Comparison of ENCODE assay signal across 26 cellular contexts in the genomic region with DNA sequence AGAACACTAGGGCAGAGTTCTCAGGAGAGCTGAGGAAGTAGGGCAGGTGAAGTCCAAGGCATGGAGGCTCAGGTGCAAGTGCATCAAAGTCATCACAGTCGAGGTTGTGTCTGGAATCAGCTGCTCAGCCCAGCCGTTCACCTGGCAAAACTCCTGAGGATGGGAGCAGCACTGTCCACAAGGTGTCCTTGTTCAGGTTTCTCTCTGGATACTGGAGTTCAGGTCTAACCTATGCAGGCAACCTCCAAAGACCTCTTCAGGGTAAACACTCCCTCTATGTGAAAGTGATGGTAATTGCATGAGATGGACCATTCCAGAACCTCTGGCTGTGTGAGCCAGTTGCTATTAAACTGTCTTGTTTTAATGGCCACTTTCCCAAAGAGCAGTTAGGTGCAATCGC.
DNase-seq lines count a peak whose midpoint lies in the region; ATAC-seq, FAIRE-seq and TF ChIP-seq lines count a peak whose summit lies in the region.
"Had no signal": no experiment of that assay in that cellular context is flagged by ENCODE, and none has a peak within 500 bp of the region (broad histone marks: within the 10 kb centered on the region; RNA-seq: fewer than 3 reads in every experiment).

No MANE protein-coding gene starts in this region.

- H3K4me1 ChIP-seq in HCT116 (ENCODE audit: control insufficient read depth in 1 of 2, insufficient read depth in 2 of 2, low read length in 2 of 2) = peaks cover 0 to 3% of the 10 kb centered on the region in 2 experiments; a peak in 1 of 4 replicates
- H3K4me1 ChIP-seq: BLaER1 treated with 17β-estradiol and CSF1 and Interleukin-3, amounts not matched to agents 10 nM and 100 nM; sigmoid colon; upper lobe of left lung had no signal

- CTCF ChIA-PET in HCT116 (lab: Charles Lee) = no interaction called here

- FAIRE-seq in D721Med (lab: Jason Lieb, UNC) = no peak
- FAIRE-seq: colon had no signal

- BruUV-seq in HCT116 (replicated peaks; lab: Mats Ljungman, UMichigan) = no TSS peak

- peak; percentile 5 for TF ChIP-seq CTCF in D721Med (IDR thresholded peaks at IDR 0.05; ENCODE audit: insufficient read depth, missing control alignments)
- peak in 2 of 3 experiments; percentile 24 to 44; a peak in 1 of 6 replicates for TF ChIP-seq CTCF in HCT116 (IDR thresholded peaks at IDR 0.05 in 2 of 3, conservative IDR thresholded peaks at IDR 0.05 in 1 of 3; ENCODE audit: borderline replicate concordance in 1 of 3, insufficient read depth in 1 of 3, low read depth in 2 of 3, low read length in 2 of 3)
- peak; percentile 53 for TF ChIP-seq CTCF in WERI-Rb-1 (IDR thresholded peaks at IDR 0.05; ENCODE audit: low read depth, low read length)

- intact Hi-C loops in HCT116 (cut with micrococcal nuclease) = no loop called here

- DNase-seq in D721Med (ENCODE audit: insufficient read length, low spot score) = no peak
- DNase-seq in HCT116 (ENCODE audit: low read depth, low spot score) = no peak
- DNase-seq in WERI-Rb-1 = no peak
- no peak for DNase-seq in left lobe of liver (ENCODE audit: low spot score)
- no peak for DNase-seq in HPDE6-E6E7 (ENCODE audit: extremely low spot score)
- no peak for DNase-seq in activated gamma-delta T cell (lab: John Stamatoyannopoulos, UW)
- DNase-seq: activated CD4-positive, CD25-positive, alpha-beta regulatory T cell; activated naive CD4-positive, alpha-beta T cell treated with anti-CD3 and anti-CD28 coated beads, Interleukin-2, amount 10 ng/mL, durations not matched to agents 7 days and 5 days; amniotic stem cell; DND-41; effector CD8-positive, alpha-beta T cell; erythroblast; kidney glomerular epithelial cell; MG63; NCI-H2029 treated with DMSO at 0.1 percent for 48 hours; SHP77; sigmoid colon; stimulated activated CD4-positive, alpha-beta T cell treated with anti-CD3 and anti-CD28 coated beads, Interleukin-4, amount 100 ng/mL, for 24 hours; substantia nigra; SW 1271; upper lobe of left lung had no signal

- no peaks in the 10 kb centered on the region for H3K27me3 ChIP-seq in HCT116 (ENCODE audit: insufficient read depth, low read length)
- no peaks in the 10 kb centered on the region for H3K27me3 ChIP-seq in WERI-Rb-1 (ENCODE audit: insufficient read depth, low read depth, severe bottlenecking)
- H3K27me3 ChIP-seq: BLaER1 treated with 17β-estradiol and CSF1 and Interleukin-3, amounts not matched to agents 10 nM and 100 nM; MG63; sigmoid colon; upper lobe of left lung had no signal

- no peaks in the 10 kb centered on the region for H4K20me1 ChIP-seq in HCT116 (ENCODE audit: insufficient read depth)
- H4K20me1 ChIP-seq: BLaER1 treated with 17β-estradiol and CSF1 and Interleukin-3, amounts not matched to agents 10 nM and 100 nM had no signal

- H3K36me3 ChIP-seq in HCT116 (ENCODE audit: control insufficient read depth in 1 of 2, insufficient read depth in 2 of 2, low read length in 2 of 2) (no peaks in the 10 kb centered on the region), WERI-Rb-1 (peaks cover 3% of the 10 kb centered on the region; the same call in 1 of the 2 replicates)
- H3K36me3 ChIP-seq: MG63, sigmoid colon, upper lobe of left lung had no signal

- H3K9me3 ChIP-seq in HCT116 (ENCODE audit: control insufficient read depth in 1 of 2, insufficient read depth in 1 of 2, low read depth in 1 of 2, low read length in 2 of 2) = peaks cover 13 to 20% of the 10 kb centered on the region in 2 experiments; a peak in 3 of 4 replicates
- peaks cover 14% of the 10 kb centered on the region for H3K9me3 ChIP-seq in WERI-Rb-1 (ENCODE audit: severe bottlenecking)

- no peaks in the 10 kb centered on the region for H3K79me2 ChIP-seq in HCT116 (ENCODE audit: insufficient read depth, low read length)

- H2AFZ ChIP-seq in HCT116 (ENCODE audit: low read depth, low read length, poor library complexity, severe bottlenecking) = no peak overlapping the region

- no peaks in the 10 kb centered on the region for H3K9me2 ChIP-seq in HCT116 (ENCODE audit: insufficient read depth)

- no peak overlapping the region for H3K4me3 ChIP-seq in HCT116 (replicated peaks in 1 of 2; ENCODE audit: low read depth in 1 of 2, low read length in 2 of 2)
- no peak overlapping the region for H3K4me3 ChIP-seq in WERI-Rb-1 (ENCODE audit: low read depth, low read length)
- H3K4me3 ChIP-seq: BLaER1 treated with 17β-estradiol and CSF1 and Interleukin-3, amounts not matched to agents 10 nM and 100 nM; lung; MG63; sigmoid colon; upper lobe of left lung had no signal

- ATAC-seq in HCT116 (peak; percentile 66), left lobe of liver (peak; percentile 64), HG03095 (IDR thresholded peaks at IDR 0.05; ENCODE audit: unreplicated experiment) (no peak)
- ATAC-seq: stimulated activated effector memory CD8-positive, alpha-beta T cell treated with anti-CD3 and anti-CD28 coated beads, Interleukin-12 subunit alpha, Interleukin-12 subunit beta, amount 100 ng/mL, for 72 hours had no signal

- POLR2A ChIA-PET in HCT116 (lab: Charles Lee) = no interaction called here

- no peak overlapping the region for H3K9ac ChIP-seq in HCT116 (ENCODE audit: low read length)
- H3K9ac ChIP-seq: BLaER1 treated with 17β-estradiol and CSF1 and Interleukin-3, amounts not matched to agents 10 nM and 100 nM had no signal

- H3K4me2 ChIP-seq in HCT116 (ENCODE audit: low read length) = no peak overlapping the region
- H3K4me2 ChIP-seq: BLaER1 treated with 17β-estradiol and CSF1 and Interleukin-3, amounts not matched to agents 10 nM and 100 nM had no signal

- RAD21 ChIA-PET in HCT116 (lab: Charles Lee; ENCODE audit: low non-redundant PET in 1 of 2, low total read pairs in 2 of 2, uncharacterized antibody in 2 of 2, unreplicated experiment in 2 of 2) = no interaction called here

- TF ChIP-seq POLR2A in HCT116 (IDR thresholded peaks at IDR 0.05; ENCODE audit: borderline replicate concordance, extremely low read depth, insufficient read depth, insufficient read length) = no peak

- H3K27ac ChIP-seq in HCT116 (ENCODE audit: low read depth, low read length) (no peak overlapping the region), WERI-Rb-1 (no peak overlapping the region)
- H3K27ac ChIP-seq: BLaER1 treated with 17β-estradiol and CSF1 and Interleukin-3, amounts not matched to agents 10 nM and 100 nM; sigmoid colon; upper lobe of left lung had no signal

- 0 out of 2 replicates have a peak, but pooled peaks have one; percentile 25 for TF ChIP-seq RAD21 in HCT116 (IDR thresholded peaks at IDR 0.05; ENCODE audit: low read depth)

TF ChIP-seq in HCT116, 20 proteins besides CTCF, POLR2A, EP300 and RAD21 (continues in another document):
- TF ChIP-seq TCF7L2 (IDR thresholded peaks at IDR 0.05; ENCODE audit: borderline replicate concordance, extremely low read depth, insufficient read depth, insufficient read length) (no peak), ELF1 (IDR thresholded peaks at IDR 0.05; ENCODE audit: borderline replicate concordance, low read depth) (no peak), CEBPB (IDR thresholded peaks at IDR 0.05; ENCODE audit: low read depth) (no peak), EZH2 (IDR thresholded peaks at IDR 0.05) (no peak), ZFX (IDR thresholded peaks at IDR 0.05) (no peak), EGR1 (IDR thresholded peaks at IDR 0.05; ENCODE audit: low read depth) (no peak), EZH2phosphoT487 (IDR thresholded peaks at IDR 0.05; ENCODE audit: borderline replicate concordance) (no peak), ZNF274 (IDR thresholded peaks at IDR 0.05; ENCODE audit: low read depth, low read length) (no peak), CBX3 (IDR thresholded peaks at IDR 0.05; ENCODE audit: low read depth) (no peak), FOSL1 (IDR thresholded peaks at IDR 0.05; ENCODE audit: low read depth) (no peak), SIN3A (IDR thresholded peaks at IDR 0.05; ENCODE audit: low read depth) (no peak)
- TF ChIP-seq, protein P1, sequence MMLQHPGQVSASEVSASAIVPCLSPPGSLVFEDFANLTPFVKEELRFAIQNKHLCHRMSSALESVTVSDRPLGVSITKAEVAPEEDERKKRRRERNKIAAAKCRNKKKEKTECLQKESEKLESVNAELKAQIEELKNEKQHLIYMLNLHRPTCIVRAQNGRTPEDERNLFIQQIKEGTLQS (IDR thresholded peaks at IDR 0.05) = no peak
- TF ChIP-seq, protein P2, sequence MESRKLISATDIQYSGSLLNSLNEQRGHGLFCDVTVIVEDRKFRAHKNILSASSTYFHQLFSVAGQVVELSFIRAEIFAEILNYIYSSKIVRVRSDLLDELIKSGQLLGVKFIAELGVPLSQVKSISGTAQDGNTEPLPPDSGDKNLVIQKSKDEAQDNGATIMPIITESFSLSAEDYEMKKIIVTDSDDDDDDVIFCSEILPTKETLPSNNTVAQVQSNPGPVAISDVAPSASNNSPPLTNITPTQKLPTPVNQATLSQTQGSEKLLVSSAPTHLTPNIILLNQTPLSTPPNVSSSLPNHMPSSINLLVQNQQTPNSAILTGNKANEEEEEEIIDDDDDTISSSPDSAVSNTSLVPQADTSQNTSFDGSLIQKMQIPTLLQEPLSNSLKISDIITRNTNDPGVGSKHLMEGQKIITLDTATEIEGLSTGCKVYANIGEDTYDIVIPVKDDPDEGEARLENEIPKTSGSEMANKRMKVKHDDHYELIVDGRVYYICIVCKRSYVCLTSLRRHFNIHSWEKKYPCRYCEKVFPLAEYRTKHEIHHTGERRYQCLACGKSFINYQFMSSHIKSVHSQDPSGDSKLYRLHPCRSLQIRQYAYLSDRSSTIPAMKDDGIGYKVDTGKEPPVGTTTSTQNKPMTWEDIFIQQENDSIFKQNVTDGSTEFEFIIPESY (IDR thresholded peaks at IDR 0.05; ENCODE audit: extremely low read depth, insufficient replicate concordance, low read length) = no peak
- TF ChIP-seq, protein P3, sequence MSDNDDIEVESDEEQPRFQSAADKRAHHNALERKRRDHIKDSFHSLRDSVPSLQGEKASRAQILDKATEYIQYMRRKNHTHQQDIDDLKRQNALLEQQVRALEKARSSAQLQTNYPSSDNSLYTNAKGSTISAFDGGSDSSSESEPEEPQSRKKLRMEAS (IDR thresholded peaks at IDR 0.05) = no peak
